31 cellular contexts compared by ENCODE assay signal in genomic region chr5:84861306-84861705, GRCh38.
"Had no signal": no experiment of that assay in that cellular context is flagged by ENCODE, and none has a peak within 500 bp of the region (broad histone marks: within the 10 kb centered on the region; RNA-seq: fewer than 3 reads in every experiment).

No MANE protein-coding gene starts in this region.

- H3K9me3 Mint-ChIP-seq: activated T-cell treated with anti-CD3 and anti-CD28 coated beads, Interleukin-2, amount 50 U/mL, for 24 hours; central memory CD8-positive, alpha-beta T cell; type B pancreatic cell had no signal

- H3K27ac Mint-ChIP-seq: activated CD4-positive, alpha-beta memory T cell treated with anti-CD3 and anti-CD28 coated beads, Interleukin-2, amount 10 ng/mL, durations not matched to agents 7 days and 5 days; activated CD4-positive, alpha-beta T cell treated with anti-CD3 and anti-CD28 coated beads, Interleukin-2, amount 10 ng/mL, durations not matched to agents 7 days and 5 days; activated naive CD4-positive, alpha-beta T cell treated with anti-CD3 and anti-CD28 coated beads, Interleukin-2, amount 10 ng/mL, durations not matched to agents 7 days and 5 days; activated naive CD8-positive, alpha-beta T cell treated with anti-CD3 and anti-CD28 coated beads, Interleukin-2, amount 10 ng/mL, durations not matched to agents 7 days and 5 days; activated T-cell treated with anti-CD3 and anti-CD28 coated beads, Interleukin-2, amount 50 U/mL, for 24 hours; brain; natural killer cell; neural progenitor cell; stimulated activated effector memory CD8-positive, alpha-beta T cell treated with anti-CD3 and anti-CD28 coated beads, Interleukin-12 subunit alpha, Interleukin-12 subunit beta, amount 100 ng/mL, for 72 hours; stimulated activated naive CD8-positive, alpha-beta T cell treated with anti-CD3 and anti-CD28 coated beads, Interleukin-15, Interleukin-2, amounts not matched to agents 100 ng/mL and 50 ng/mL, for 24 hours; type B pancreatic cell; WTC11 had no signal

- ATAC-seq: gastrocnemius medialis; left cardiac atrium; left ventricle myocardium superior; natural killer cell; psoas muscle; stimulated activated effector memory CD8-positive, alpha-beta T cell treated with anti-CD3 and anti-CD28 coated beads, Interleukin-12 subunit alpha, Interleukin-12 subunit beta, amount 100 ng/mL, for 72 hours had no signal

- H3K4me3 Mint-ChIP-seq: activated CD4-positive, alpha-beta memory T cell treated with anti-CD3 and anti-CD28 coated beads, Interleukin-2, amount 10 ng/mL, durations not matched to agents 7 days and 5 days; activated CD4-positive, alpha-beta T cell treated with anti-CD3 and anti-CD28 coated beads, Interleukin-2, amount 10 ng/mL, durations not matched to agents 7 days and 5 days; activated naive CD4-positive, alpha-beta T cell treated with anti-CD3 and anti-CD28 coated beads, Interleukin-2, amount 10 ng/mL, durations not matched to agents 7 days and 5 days; activated naive CD8-positive, alpha-beta T cell treated with anti-CD3 and anti-CD28 coated beads, Interleukin-2, amount 10 ng/mL, durations not matched to agents 7 days and 5 days; activated T-cell treated with anti-CD3 and anti-CD28 coated beads, Interleukin-2, amount 50 U/mL, for 24 hours; brain; central memory CD8-positive, alpha-beta T cell; natural killer cell; neural progenitor cell; stimulated activated effector memory CD8-positive, alpha-beta T cell treated with anti-CD3 and anti-CD28 coated beads, Interleukin-12 subunit alpha, Interleukin-12 subunit beta, amount 100 ng/mL, for 72 hours; stimulated activated naive CD8-positive, alpha-beta T cell treated with anti-CD3 and anti-CD28 coated beads, Interleukin-15, Interleukin-2, amounts not matched to agents 100 ng/mL and 50 ng/mL, for 24 hours; type B pancreatic cell; WTC11 had no signal

- H3K27me3 Mint-ChIP-seq: activated CD4-positive, alpha-beta memory T cell treated with anti-CD3 and anti-CD28 coated beads, Interleukin-2, amount 10 ng/mL, durations not matched to agents 7 days and 5 days; activated CD4-positive, alpha-beta T cell treated with anti-CD3 and anti-CD28 coated beads, Interleukin-2, amount 10 ng/mL, durations not matched to agents 7 days and 5 days; activated naive CD4-positive, alpha-beta T cell treated with anti-CD3 and anti-CD28 coated beads, Interleukin-2, amount 10 ng/mL, durations not matched to agents 7 days and 5 days; activated naive CD8-positive, alpha-beta T cell treated with anti-CD3 and anti-CD28 coated beads, Interleukin-2, amount 10 ng/mL, durations not matched to agents 7 days and 5 days; activated T-cell treated with anti-CD3 and anti-CD28 coated beads, Interleukin-2, amount 50 U/mL, for 24 hours; central memory CD8-positive, alpha-beta T cell; stimulated activated naive CD8-positive, alpha-beta T cell treated with anti-CD3 and anti-CD28 coated beads, Interleukin-15, Interleukin-2, amounts not matched to agents 100 ng/mL and 50 ng/mL, for 24 hours; type B pancreatic cell had no signal

- H3K4me3 ChIP-seq: gastrocnemius medialis, hepatocyte, neural progenitor cell, psoas muscle, sigmoid colon, uterus had no signal

- H3K4me1 Mint-ChIP-seq: activated CD4-positive, alpha-beta memory T cell treated with anti-CD3 and anti-CD28 coated beads, Interleukin-2, amount 10 ng/mL, durations not matched to agents 7 days and 5 days; activated CD4-positive, alpha-beta T cell treated with anti-CD3 and anti-CD28 coated beads, Interleukin-2, amount 10 ng/mL, durations not matched to agents 7 days and 5 days; activated naive CD4-positive, alpha-beta T cell treated with anti-CD3 and anti-CD28 coated beads, Interleukin-2, amount 10 ng/mL, durations not matched to agents 7 days and 5 days; activated naive CD8-positive, alpha-beta T cell treated with anti-CD3 and anti-CD28 coated beads, Interleukin-2, amount 10 ng/mL, durations not matched to agents 7 days and 5 days; brain; central memory CD8-positive, alpha-beta T cell; natural killer cell; neural progenitor cell; stimulated activated effector memory CD8-positive, alpha-beta T cell treated with anti-CD3 and anti-CD28 coated beads, Interleukin-12 subunit alpha, Interleukin-12 subunit beta, amount 100 ng/mL, for 72 hours had no signal

- DNase-seq: activated CD4-positive, alpha-beta memory T cell treated with anti-CD3 and anti-CD28 coated beads, Interleukin-2, amount 10 ng/mL, durations not matched to agents 7 days and 5 days; activated CD4-positive, alpha-beta T cell treated with anti-CD3 and anti-CD28 coated beads for 1 hour; activated CD4-positive, alpha-beta T cell treated with anti-CD3 and anti-CD28 coated beads, Interleukin-2, amount 10 ng/mL, durations not matched to agents 7 days and 5 days; activated CD8-positive, alpha-beta memory T cell treated with anti-CD3 and anti-CD28 coated beads, Interleukin-2, amount 50 U/mL, for 48 hours; activated gamma-delta T cell; activated naive CD4-positive, alpha-beta T cell treated with anti-CD3 and anti-CD28 coated beads, Interleukin-2, amount 10 ng/mL, durations not matched to agents 7 days and 5 days; activated naive CD8-positive, alpha-beta T cell treated with anti-CD3 and anti-CD28 coated beads, Interleukin-2, amount 10 ng/mL, durations not matched to agents 7 days and 5 days; activated T-cell treated with anti-CD3 and anti-CD28 coated beads, Interleukin-2, amount 50 U/mL, for 24 hours; effector memory CD4-positive, alpha-beta T cell; gastrocnemius medialis; glutamatergic neuron; left cardiac atrium; left ventricle myocardium superior; natural killer cell; occipital lobe; psoas muscle; sigmoid colon; small intestine; stimulated activated CD4-positive, alpha-beta T cell treated with anti-CD3 and anti-CD28 coated beads, Interleukin-4, amount 100 ng/mL, for 24 hours; substantia nigra; T-helper 2 cell; uterus had no signal

- H3K27ac ChIP-seq: gastrocnemius medialis, hepatocyte, neural progenitor cell, parathyroid adenoma, psoas muscle, sigmoid colon, uterus had no signal

- H3K36me3 Mint-ChIP-seq: activated naive CD4-positive, alpha-beta T cell treated with anti-CD3 and anti-CD28 coated beads, Interleukin-2, amount 10 ng/mL, durations not matched to agents 7 days and 5 days; activated naive CD8-positive, alpha-beta T cell treated with anti-CD3 and anti-CD28 coated beads, Interleukin-2, amount 10 ng/mL, durations not matched to agents 7 days and 5 days; brain; neural progenitor cell; stimulated activated effector memory CD8-positive, alpha-beta T cell treated with anti-CD3 and anti-CD28 coated beads, Interleukin-12 subunit alpha, Interleukin-12 subunit beta, amount 100 ng/mL, for 72 hours; type B pancreatic cell had no signal
